In genomic region chr16:81480856-81481821, GRCh38 we compare ENCODE assay signal across 8 cellular contexts. TPM values are rescaled to one million over a fixed set of nuclear protein-coding genes. Genes with fewer than 3 reads are reported as not detected.
DNase-seq lines count a peak whose midpoint lies in the region; ATAC-seq and TF ChIP-seq lines count a peak whose summit lies in the region.

No MANE protein-coding gene starts in this region.

- H3K27me3 ChIP-seq in smooth muscle cell (ENCODE audit: low read depth), result no peaks in the 10 kb centered on the region

- H3K27ac ChIP-seq in smooth muscle cell (ENCODE audit: low read depth), result peak overlapping the region; percentile 28

- H3K4me2 ChIP-seq in smooth muscle cell, result peak overlapping the region; percentile 74

- H3K9me3 ChIP-seq in smooth muscle cell (replicated peaks; ENCODE audit: low read depth), result no peaks in the 10 kb centered on the region

- DNase-seq in Daoy (ENCODE audit: low read depth) (peak; percentile 42), GM19238 (ENCODE audit: insufficient read length, low spot score) (peak; percentile 92), cardiac septum (ENCODE audit: low spot score) (peak; percentile 85), smooth muscle cell (lab: John Stamatoyannopoulos, UW; ENCODE audit: unreplicated experiment) (no peak), SW 1271 (lab: John Stamatoyannopoulos, UW) (no peak)
- no peak for DNase-seq in activated CD4-positive, CD25-positive, alpha-beta regulatory T cell treated with anti-CD3 and anti-CD28 coated beads, Interleukin-2, amount 50 U/mL, for 72 hours

- intact Hi-C loops in cardiac septum (cut with DNase I), result no loop called here

- no peaks in the 10 kb centered on the region for H3K36me3 ChIP-seq in smooth muscle cell (ENCODE audit: low read depth)

- H3K4me3 ChIP-seq in smooth muscle cell, result no peak overlapping the region

- WGBS in smooth muscle cell (ENCODE audit: low lambda C conversion rate), result 73% methylated on average over 18 of the region's 18 CpGs

- no peak for TF ChIP-seq CTCF in smooth muscle cell (IDR thresholded peaks at IDR 0.05; ENCODE audit: borderline replicate concordance, insufficient read depth, poor library complexity, severe bottlenecking)

- H3K4me1 ChIP-seq in smooth muscle cell (ENCODE audit: low read depth), result peaks cover 6% of the 10 kb centered on the region

- no peaks in the 10 kb centered on the region for H3F3A ChIP-seq in smooth muscle cell (ENCODE audit: low read depth)

- H4K20me1 ChIP-seq in smooth muscle cell (ENCODE audit: low read depth), result peaks cover 99% of the 10 kb centered on the region

- peak; percentile 84 for ATAC-seq in HG03108 (IDR thresholded peaks at IDR 0.05; ENCODE audit: unreplicated experiment)

- peaks cover 83% of the 10 kb centered on the region for H3K79me2 ChIP-seq in smooth muscle cell (ENCODE audit: low read depth)

- H3K9ac ChIP-seq in smooth muscle cell (ENCODE audit: low read depth), result no peak overlapping the region

- H2AFZ ChIP-seq in smooth muscle cell (ENCODE audit: low read depth), result no peak overlapping the region

- peak; percentile 46; the same call in 1 of the 2 replicates for TF ChIP-seq POLR2A in Raji (IDR thresholded peaks at IDR 0.05; ENCODE audit: insufficient read depth, low read depth, low read length)

RNA-seq across cellular contexts. Expression of gene CMIP, which starts 36.5 kb away (rescaled TPM):
- 5.6 and 6.9 TPM in 2 replicates for total RNA-seq in Daoy (2014; rRNA removed; shearing (Covaris generic))
- total RNA-seq in cardiac septum (19.8 TPM), smooth muscle cell (22.5 and 44.5 TPM in 2 replicates)
- polyA plus RNA-seq in smooth muscle cell, result 2.5 and 9.4 TPM in 2 replicates

Comparison
In these comparisons a context has a peak if more than half of its experiments do, and no peak if none do; other contexts are left out.
1. DNase-seq: peak in Daoy (single experiment), GM19238 (single experiment) and cardiac septum (single experiment); none in smooth muscle cell (single experiment), SW 1271 (0 of 2) and activated CD4-positive, CD25-positive, alpha-beta regulatory T cell treated with anti-CD3 and anti-CD28 coated beads, Interleukin-2, amount 50 U/mL, for 72 hours (single experiment).